15 cellular contexts compared by ENCODE assay signal in the genomic region with DNA sequence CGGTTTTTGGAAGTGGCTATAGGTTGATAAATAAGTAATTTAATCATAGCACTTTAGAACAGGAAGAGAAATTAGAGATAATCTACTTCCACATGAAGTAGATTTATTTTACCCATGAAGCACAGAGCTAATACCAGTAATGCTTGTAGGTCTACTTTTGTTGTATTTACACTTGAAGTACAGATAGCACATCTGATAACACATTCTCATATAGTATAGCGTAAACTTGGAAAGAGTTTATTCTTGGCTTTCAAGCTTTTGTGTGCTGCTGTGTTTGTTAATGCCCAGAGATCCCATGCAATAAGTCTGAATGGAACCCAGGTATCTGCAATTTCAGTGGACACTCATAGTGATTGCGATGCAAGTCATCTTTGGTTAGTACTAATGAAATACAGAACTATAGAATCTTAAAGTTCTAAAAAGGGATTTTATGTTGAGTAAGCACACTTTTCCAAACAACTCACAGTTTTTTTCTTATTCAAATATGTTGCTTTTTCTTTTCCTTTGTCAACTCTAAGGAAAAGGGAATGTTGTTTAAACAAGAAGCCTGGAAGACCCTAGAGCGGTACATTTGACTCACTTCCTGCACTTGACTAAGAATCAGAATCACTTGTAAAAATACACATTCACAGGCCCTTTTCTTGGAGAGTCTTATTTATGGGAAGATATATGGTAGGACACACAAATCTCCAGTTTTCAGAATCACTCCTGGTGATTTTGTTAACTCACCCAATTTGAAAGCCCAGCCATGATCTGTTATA.
"Had no signal": no experiment of that assay in that cellular context is flagged by ENCODE, and none has a peak within 500 bp of the region (broad histone marks: within the 10 kb centered on the region; RNA-seq: fewer than 3 reads in every experiment).

No MANE protein-coding gene starts in this region.

- ATAC-seq: activated CD8-positive, alpha-beta T cell treated with anti-CD3 and anti-CD28 coated beads for 36 hours; activated naive CD4-positive, alpha-beta T cell treated with anti-CD3 and anti-CD28 coated beads, Interleukin-2, amount 50 U/mL, for 72 hours; activated T-cell treated with anti-CD3 and anti-CD28 coated beads, Interleukin-2, amount 50 U/mL, for 4 hours; body of pancreas; left ventricle myocardium superior; psoas muscle; sciatic nerve; upper lobe of right lung had no signal

- DNase-seq: activated B cell treated with CpG ODN at 0.5 μM for 24 hours; activated CD4-positive, alpha-beta T cell treated with anti-CD3 and anti-CD28 coated beads for 48 hours; activated CD8-positive, alpha-beta T cell treated with anti-CD3 and anti-CD28 coated beads for 36 hours; activated effector memory CD4-positive, alpha-beta T cell treated with anti-CD3 and anti-CD28 coated beads, Interleukin-2, amount 50 U/mL, for 16 hours; activated T-cell treated with anti-CD3 and anti-CD28 coated beads, Interleukin-2, amount 50 U/mL, for 4 hours; body of pancreas; hippocampal formation; left ventricle myocardium superior; psoas muscle; spleen; T-helper 2 cell; upper lobe of right lung had no signal

- H3K9me3 ChIP-seq: body of pancreas, psoas muscle, spleen, thoracic aorta, upper lobe of right lung had no signal

- H3K36me3 ChIP-seq: spleen, thoracic aorta, upper lobe of right lung had no signal

- H3K4me1 ChIP-seq: body of pancreas, psoas muscle, spleen, upper lobe of right lung had no signal

- H3K27me3 ChIP-seq: body of pancreas, spleen, upper lobe of right lung had no signal

- H3K27ac ChIP-seq: body of pancreas, psoas muscle, spleen, thoracic aorta, upper lobe of right lung had no signal

- H3K4me3 ChIP-seq: body of pancreas, psoas muscle, spleen, thoracic aorta, upper lobe of right lung had no signal
